Comparison of ENCODE assay signal across 21 cellular contexts in the genomic region with DNA sequence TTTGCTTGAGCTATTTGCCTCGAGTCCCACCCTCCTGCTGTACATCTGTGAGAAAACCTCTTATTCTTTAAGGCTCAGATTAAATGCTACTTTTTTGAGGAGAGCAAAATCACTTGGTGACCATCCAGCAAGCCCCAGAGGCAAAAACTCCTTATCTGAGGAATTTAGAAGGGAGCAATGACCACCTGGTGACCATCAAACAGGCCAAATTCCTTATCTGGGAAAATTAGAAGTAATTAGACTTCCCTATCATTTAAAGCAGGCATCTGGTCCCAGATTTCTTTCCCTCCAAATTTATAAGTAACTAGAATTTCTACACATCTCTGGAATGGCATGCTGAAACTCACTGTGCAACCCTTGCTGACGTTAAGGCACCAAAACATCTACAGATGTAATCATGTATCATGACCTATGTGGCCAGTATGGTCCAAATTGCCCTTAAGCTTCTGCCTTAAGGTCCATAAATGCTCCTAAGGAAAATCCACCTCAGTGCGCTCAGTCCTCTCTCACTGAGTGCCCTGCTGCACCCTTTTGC. TPM values are rescaled to one million over a fixed set of nuclear protein-coding genes. Genes with fewer than 3 reads are reported as not detected.
DNase-seq lines count a peak whose midpoint lies in the region; ATAC-seq and TF ChIP-seq lines count a peak whose summit lies in the region.
"Had no signal": no experiment of that assay in that cellular context is flagged by ENCODE, and none has a peak within 500 bp of the region (broad histone marks: within the 10 kb centered on the region; RNA-seq: fewer than 3 reads in every experiment).

No MANE protein-coding gene starts in this region.

- TF ChIP-seq CTCF in endodermal cell (conservative IDR thresholded peaks at IDR 0.05) (no peak), nephron progenitor cell (IDR thresholded peaks at IDR 0.05) (no peak), thoracic aorta (IDR thresholded peaks at IDR 0.05) (no peak)

- H3K27me3 ChIP-seq in endodermal cell (ENCODE audit: control insufficient read depth, insufficient read depth, low read length, poor library complexity, severe bottlenecking) = no peaks in the 10 kb centered on the region
- no peaks in the 10 kb centered on the region for H3K27me3 ChIP-seq in thoracic aorta (replicated peaks; ENCODE audit: insufficient read depth)
- H3K27me3 ChIP-seq: BLaER1 treated with 17β-estradiol and CSF1 and Interleukin-3, amounts not matched to agents 10 nM and 100 nM; Peyer's patch had no signal

- H3K27ac ChIP-seq in endodermal cell (ENCODE audit: low read depth, low read length) (no peak overlapping the region), thoracic aorta (peak overlapping the region; percentile 97)
- H3K27ac ChIP-seq: BLaER1 treated with 17β-estradiol and CSF1 and Interleukin-3, amounts not matched to agents 10 nM and 100 nM had no signal

- H3K36me3 Mint-ChIP-seq in endodermal cell (ENCODE audit: low read depth) (no peaks in the 10 kb centered on the region), nephron progenitor cell (ENCODE audit: low read depth) (peaks cover 13% of the 10 kb centered on the region)
- H3K36me3 Mint-ChIP-seq: CD8-positive, alpha-beta T cell had no signal

- H3K4me3 ChIP-seq in endodermal cell (ENCODE audit: low read length) (no peak overlapping the region), thoracic aorta (no peak overlapping the region)
- H3K4me3 ChIP-seq: BLaER1 treated with 17β-estradiol and CSF1 and Interleukin-3, amounts not matched to agents 10 nM and 100 nM; Peyer's patch had no signal

- ATAC-seq in thoracic aorta (ENCODE audit: insufficient number of reproducible peaks, low FRiP score, low read depth) = no peak
- ATAC-seq: CD8-positive, alpha-beta T cell; SK-N-SH treated with all-trans-retinoic acid at 6 μM for 48 hours had no signal

- peaks cover 82% of the 10 kb centered on the region for H3K4me1 Mint-ChIP-seq in endodermal cell
- peaks cover 36% of the 10 kb centered on the region for H3K4me1 Mint-ChIP-seq in nephron progenitor cell

- H3K9me3 Mint-ChIP-seq in endodermal cell (no peaks in the 10 kb centered on the region), nephron progenitor cell (no peaks in the 10 kb centered on the region)
- H3K9me3 Mint-ChIP-seq: CD8-positive, alpha-beta T cell had no signal

- H3K4me3 Mint-ChIP-seq in endodermal cell (no peak overlapping the region), nephron progenitor cell (no peak overlapping the region)
- H3K4me3 Mint-ChIP-seq: CD8-positive, alpha-beta T cell had no signal

- H3K27me3 Mint-ChIP-seq in endodermal cell (ENCODE audit: insufficient read depth) (no peaks in the 10 kb centered on the region), nephron progenitor cell (ENCODE audit: low read depth, poor library complexity) (peaks cover 8% of the 10 kb centered on the region)

- H3K4me1 ChIP-seq in endodermal cell (ENCODE audit: control insufficient read depth, insufficient read depth, low read length) = peaks cover 40% of the 10 kb centered on the region
- H3K4me1 ChIP-seq in thoracic aorta (ENCODE audit: control insufficient read depth in 1 of 2, low read depth in 2 of 2) = peaks cover 25 to 91% of the 10 kb centered on the region in 2 donors

- H3K9ac ChIP-seq in endodermal cell (ENCODE audit: extremely low read depth, low read length, poor library complexity, severe bottlenecking) = no peak overlapping the region
- H3K9ac ChIP-seq: BLaER1 treated with 17β-estradiol and CSF1 and Interleukin-3, amounts not matched to agents 10 nM and 100 nM had no signal

- H3K36me3 ChIP-seq in endodermal cell (ENCODE audit: control insufficient read depth, insufficient read depth, low read length) (no peaks in the 10 kb centered on the region), thoracic aorta (peaks cover 67% of the 10 kb centered on the region)
- H3K36me3 ChIP-seq: Peyer's patch had no signal

- H3K27ac Mint-ChIP-seq in endodermal cell (peak overlapping the region; percentile 42), nephron progenitor cell (peak overlapping the region; percentile 52)
- H3K27ac Mint-ChIP-seq: CD8-positive, alpha-beta T cell had no signal

- 93 to 94% methylated on average over 3 of the region's 3 CpGs for WGBS in endodermal cell (ENCODE audit: insufficient coverage in 1 of 2, insufficient read length in 1 of 2), 2 experiments

- DNase-seq in ELF-1 (ENCODE audit: low read depth, low spot score) (peak; percentile 23), endodermal cell (no peak), nephron progenitor cell (no peak), thoracic aorta (ENCODE audit: low spot score) (no peak), Kasumi-1 (lab: John Stamatoyannopoulos, UW) (no peak), NCI-H2196 treated with DMSO at 0.1 percent for 48 hours (lab: John Stamatoyannopoulos, UW; ENCODE audit: unreplicated experiment) (no peak), HT-29 (ENCODE audit: low spot score) (no peak)
- DNase-seq: ACHN; Calu3; CD8-positive, alpha-beta T cell; DMS153; GDM1; KBM-7; NCI-H1092 treated with DMSO at 0.1 percent for 48 hours; NCI-H1436 treated with DMSO at 0.1 percent for 48 hours; NCI-H1930; NCI-H345; NCI-H524 treated with DMSO at 0.1 percent for 48 hours; Peyer's patch had no signal

- no peaks in the 10 kb centered on the region for H3K9me3 ChIP-seq in endodermal cell (ENCODE audit: control insufficient read depth, low read length)
- H3K9me3 ChIP-seq in thoracic aorta = no peaks in the 10 kb centered on the region
- H3K9me3 ChIP-seq: BLaER1 treated with 17β-estradiol and CSF1 and Interleukin-3, amounts not matched to agents 10 nM and 100 nM; Peyer's patch had no signal

RNA-seq across cellular contexts. Expression of a gene that starts 40.9 kb away (rescaled TPM):
- total RNA-seq in endodermal cell = 100 to 1,000 TPM in 1 of 2 donors, 10 to 100 TPM in 1; 93.9 to 158 TPM
- 133 TPM for polyA plus RNA-seq in endodermal cell (2013, experiment 1 of 2)
- polyA plus RNA-seq in endodermal cell (2013, experiment 2 of 2) = 133 TPM
- 100 to 1,000 TPM; 109 to 140 TPM for total RNA-seq in thoracic aorta
- 20.0 and 25.3 TPM in 2 replicates for total RNA-seq in HT-29 (2014; rRNA removed; shearing (Covaris generic))
